ENCODE assay signal across 8 cellular contexts in the genomic region with DNA sequence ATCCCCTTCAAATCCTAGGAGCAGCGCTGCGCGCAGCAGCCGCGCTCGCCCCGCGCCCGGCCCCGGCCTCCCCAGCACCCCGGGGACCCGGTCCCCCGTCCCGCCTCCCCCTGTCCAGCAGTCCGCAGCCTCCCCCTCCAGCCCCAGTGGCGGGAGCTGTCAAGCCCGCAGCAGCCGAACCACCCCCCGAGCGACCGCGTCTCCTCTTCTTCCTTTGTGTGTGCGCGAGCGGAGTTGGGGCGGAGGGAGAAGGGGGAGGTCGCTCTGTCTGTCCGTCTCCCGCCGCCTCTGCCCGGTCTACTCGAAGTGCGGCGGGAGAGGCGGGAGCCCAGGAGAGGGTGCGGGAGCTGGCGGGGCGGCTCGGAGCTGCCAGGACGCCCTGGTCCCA.
A peak's percentile ranks its signal among the peaks of the same experiment; 100 is the strongest.
DNase-seq lines count a peak whose midpoint lies in the region; ATAC-seq lines count a peak whose summit lies in the region.

No MANE protein-coding gene starts in this region.

- H3K4me3 ChIP-seq in GM08714 (ENCODE audit: low read length) (peak overlapping the region; percentile 51), muscle layer of colon (ENCODE audit: low read depth in 1 of 2, low read length in 2 of 2) (peak overlapping the region; percentile 52 to 66)
- peak overlapping the region; percentile 47 for H3K4me3 ChIP-seq in effector memory CD4-positive, alpha-beta T cell (ENCODE audit: insufficient read depth, low read depth, low read length, poor library complexity, severe bottlenecking)

- H3K27me3 ChIP-seq in effector memory CD4-positive, alpha-beta T cell (replicated peaks; ENCODE audit: control insufficient read depth, insufficient read depth, low read length, poor library complexity, severe bottlenecking) = no peaks in the 10 kb centered on the region
- H3K27me3 ChIP-seq in muscle layer of colon (ENCODE audit: control insufficient read depth in 1 of 2, insufficient read depth in 2 of 2, low read length in 2 of 2) = peaks cover 5 to 19% of the 10 kb centered on the region in 2 donors

- no peak overlapping the region for H3K9ac ChIP-seq in muscle layer of colon (ENCODE audit: low read length)

- H3K9me3 ChIP-seq in effector memory CD4-positive, alpha-beta T cell (ENCODE audit: control insufficient read depth, low read length) = no peaks in the 10 kb centered on the region
- no peaks in the 10 kb centered on the region for H3K9me3 ChIP-seq in muscle layer of colon (ENCODE audit: low read length)

- no peaks in the 10 kb centered on the region for H3K36me3 ChIP-seq in effector memory CD4-positive, alpha-beta T cell (ENCODE audit: control insufficient read depth, insufficient read depth, low read length)
- H3K36me3 ChIP-seq in muscle layer of colon (ENCODE audit: insufficient read depth, low read length) = no peaks in the 10 kb centered on the region

- DNase-seq in NCI-H2227 (lab: John Stamatoyannopoulos, UW; ENCODE audit: unreplicated experiment) (peak; percentile 63), GDM1 (lab: John Stamatoyannopoulos, UW) (no peak), HK-2 (ENCODE audit: unreplicated experiment) (no peak), SKM-1 treated with dmso at 0.1 percent for 144 hours (lab: John Stamatoyannopoulos, UW; ENCODE audit: unreplicated experiment) (no peak)
- DNase-seq in effector memory CD4-positive, alpha-beta T cell = no peak

- no peak for ATAC-seq in GM18870 (IDR thresholded peaks at IDR 0.05; ENCODE audit: unreplicated experiment)

- H3K4me1 ChIP-seq in effector memory CD4-positive, alpha-beta T cell (ENCODE audit: control insufficient read depth, insufficient read depth, low read length, poor library complexity, severe bottlenecking) = no peaks in the 10 kb centered on the region
- no peaks in the 10 kb centered on the region for H3K4me1 ChIP-seq in muscle layer of colon (ENCODE audit: insufficient read depth, low read length)

- H3K27ac ChIP-seq in effector memory CD4-positive, alpha-beta T cell (ENCODE audit: insufficient read depth, low read length, poor library complexity, severe bottlenecking) = no peak overlapping the region
- H3K27ac ChIP-seq in muscle layer of colon (ENCODE audit: low read depth, low read length) = no peak overlapping the region
